Comparison of ENCODE assay signal across 8 cellular contexts in genomic region chr17:61399131-61400057, GRCh38. TPM values are rescaled to one million over a fixed set of nuclear protein-coding genes. Genes with fewer than 3 reads are reported as not detected.
DNase-seq lines count a peak whose midpoint lies in the region; ATAC-seq, FAIRE-seq and TF ChIP-seq lines count a peak whose summit lies in the region.

TSS of gene TBX2 (plus strand) at chr17:61399843. CDS start at chr17:61400177, 334 bp downstream.

- ATAC-seq in T-helper 17 cell (no peak), HG03460 (IDR thresholded peaks at IDR 0.05; ENCODE audit: unreplicated experiment) (no peak), HG02938 (IDR thresholded peaks at IDR 0.05; ENCODE audit: unreplicated experiment) (no peak)

- H3K27ac Mint-ChIP-seq in T-helper 17 cell (no peak within 1 kb of the TSS), nephron (peak within 1 kb of the TSS; percentile 98 to 99 (median 99))

- H3K9me3 ChIP-seq in T-helper 17 cell (ENCODE audit: control insufficient read depth, low read length, poor library complexity, severe bottlenecking): no peaks in the 10 kb centered on the region

- peak; percentile 86 for TF ChIP-seq POLR2A in H54 (IDR thresholded peaks at IDR 0.05; ENCODE audit: low read depth, low read length)

- FAIRE-seq in H54 (lab: Jason Lieb, UNC): no peak

- DNase-seq in A172 (ENCODE audit: low spot score) (peak; percentile 84), H54 (ENCODE audit: insufficient read length, low spot score) (peak; percentile 100), T-helper 17 cell (no peak), fibroblast of mammary gland (ENCODE audit: low read depth) (peak; percentile 95), SHP77 treated with DMSO at 0.1 percent for 48 hours (lab: John Stamatoyannopoulos, UW) (no peak)

- peaks cover 32% of the 10 kb centered on the region for H3K4me1 Mint-ChIP-seq in T-helper 17 cell
- peaks cover 45% of the 10 kb centered on the region for H3K4me1 Mint-ChIP-seq in nephron

- H3K27me3 Mint-ChIP-seq in T-helper 17 cell (peaks cover 64% of the 10 kb centered on the region), nephron (ENCODE audit: low read depth) (peaks cover 71% of the 10 kb centered on the region)

- peak within 1 kb of the TSS; percentile 86 for H3K4me3 ChIP-seq in fibroblast of mammary gland (ENCODE audit: control insufficient read depth, low read depth, low read length)

- TF ChIP-seq CTCF in fibroblast of mammary gland (conservative IDR thresholded peaks at IDR 0.05; ENCODE audit: control insufficient read depth, insufficient read depth, low read depth, low read length) (no peak), nephron (IDR thresholded peaks at IDR 0.05; ENCODE audit: unreplicated experiment in 3 of 3) (no peak)

- H3K9me3 Mint-ChIP-seq in nephron: no peaks in the 10 kb centered on the region

- peak within 1 kb of the TSS; percentile 85 for H3K4me3 Mint-ChIP-seq in T-helper 17 cell
- peak within 1 kb of the TSS; percentile 92 to 99 (median 99) for H3K4me3 Mint-ChIP-seq in nephron

- H3K36me3 Mint-ChIP-seq in T-helper 17 cell (ENCODE audit: low read depth) (peaks cover 3% of the 10 kb centered on the region), nephron (ENCODE audit: low read depth) (peaks cover 30% of the 10 kb centered on the region)

RNA-seq across cellular contexts. Expression of gene TBX2, which starts in this region (rescaled TPM):
- 1.7 and 2.6 TPM in 2 replicates for total RNA-seq in A172 (2014; rRNA removed; shearing (Covaris generic))
- total RNA-seq in T-helper 17 cell: under 1 TPM in 1 of 2 donors, not detected in 1; 0.50 TPM

Comparison
In these comparisons a context has a peak if more than half of its experiments do, and no peak if none do; other contexts are left out.
1. DNase-seq: peak in A172 (single experiment), H54 (single experiment) and fibroblast of mammary gland (single experiment); none in T-helper 17 cell (0 of 3) and SHP77 treated with DMSO at 0.1 percent for 48 hours (single experiment).